ENCODE assay signal across 12 cellular contexts in the genomic region with DNA sequence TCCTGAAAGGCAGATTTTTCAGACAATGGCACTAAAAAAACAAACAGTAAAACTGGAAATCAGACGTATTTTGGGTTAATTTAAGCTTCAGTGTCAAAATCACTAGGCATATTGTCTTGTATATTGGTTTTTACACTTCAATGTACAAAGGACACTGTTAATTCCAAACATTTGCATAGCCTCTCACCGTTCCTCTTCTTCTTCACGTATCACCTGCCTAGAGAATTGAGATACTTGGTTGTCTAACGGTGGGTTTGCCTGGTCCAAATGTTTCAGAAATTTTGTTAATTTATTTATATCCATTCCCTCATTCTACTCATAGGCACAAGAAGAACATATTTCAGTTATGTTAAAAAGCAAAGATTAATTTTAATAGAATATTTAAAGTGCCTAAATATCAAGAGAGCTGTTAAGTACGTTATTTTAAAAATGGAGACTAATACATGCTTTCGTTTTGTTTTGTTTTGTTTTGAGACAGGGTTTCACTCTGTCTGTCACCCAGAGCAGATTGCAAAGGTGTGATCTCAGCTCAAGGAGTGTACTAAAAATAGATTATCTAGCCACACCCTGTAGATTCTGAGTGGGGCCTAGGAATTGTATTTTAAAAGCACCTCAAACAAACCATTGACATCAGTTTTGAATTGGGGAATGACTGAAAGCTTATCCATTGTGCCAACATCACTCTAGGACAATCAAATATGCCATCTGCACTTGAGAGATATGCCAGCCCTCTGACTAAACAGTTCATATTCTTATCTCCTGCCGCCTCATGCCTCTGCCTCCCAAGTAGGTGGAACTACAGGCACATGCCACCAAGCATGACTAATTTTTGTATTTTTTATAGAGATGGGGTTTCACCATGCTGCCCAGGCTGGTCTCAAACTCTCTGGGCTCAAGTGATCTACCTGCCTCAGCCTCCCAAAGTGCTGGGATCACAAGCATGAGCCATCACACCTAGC. TPM values are rescaled to one million over a fixed set of nuclear protein-coding genes. Genes with fewer than 3 reads are reported as not detected.
DNase-seq lines count a peak whose midpoint lies in the region; ATAC-seq and TF ChIP-seq lines count a peak whose summit lies in the region.
"Had no signal": no experiment of that assay in that cellular context is flagged by ENCODE, and none has a peak within 500 bp of the region (broad histone marks: within the 10 kb centered on the region; RNA-seq: fewer than 3 reads in every experiment).

No MANE protein-coding gene starts in this region.

- H3K4me1 ChIP-seq in naive thymus-derived CD4-positive, alpha-beta T cell (ENCODE audit: control insufficient read depth in 2 of 2, insufficient read depth in 2 of 2, low read length in 2 of 2), result no peaks in the 10 kb centered on the region
- H3K4me1 ChIP-seq in upper lobe of left lung, result no peaks in the 10 kb centered on the region
- H3K4me1 ChIP-seq: Peyer's patch had no signal

- no peak for TF ChIP-seq EP300 in upper lobe of left lung (IDR thresholded peaks at IDR 0.05)

- no peak overlapping the region for H3K4me3 ChIP-seq in naive thymus-derived CD4-positive, alpha-beta T cell (ENCODE audit: low read length)
- no peak overlapping the region for H3K4me3 ChIP-seq in upper lobe of left lung
- H3K4me3 ChIP-seq: Peyer's patch had no signal

- no peaks in the 10 kb centered on the region for H3K36me3 Mint-ChIP-seq in naive thymus-derived CD4-positive, alpha-beta T cell
- H3K36me3 Mint-ChIP-seq: mesothelial cell of epicardium had no signal

- no peak overlapping the region for H3K27ac Mint-ChIP-seq in naive thymus-derived CD4-positive, alpha-beta T cell
- H3K27ac Mint-ChIP-seq: activated T-cell treated with anti-CD3 and anti-CD28 coated beads, Interleukin-2, amount 50 U/mL, for 24 hours; mesothelial cell of epicardium had no signal

- no peaks in the 10 kb centered on the region for H3K4me1 Mint-ChIP-seq in naive thymus-derived CD4-positive, alpha-beta T cell

- 54 to 83% methylated on average over 1 to 7 of the region's 7 CpGs for WGBS in upper lobe of left lung, 2 donors

- H3K9me3 ChIP-seq in naive thymus-derived CD4-positive, alpha-beta T cell (ENCODE audit: control insufficient read depth in 2 of 3, low read length in 3 of 3), result no peaks in the 10 kb centered on the region
- H3K9me3 ChIP-seq in upper lobe of left lung, result no peaks in the 10 kb centered on the region
- H3K9me3 ChIP-seq: Peyer's patch had no signal

- DNase-seq in left cardiac atrium (no peak), Right ventricle myocardium inferior (ENCODE audit: missing footprints) (no peak), upper lobe of left lung (no peak)
- DNase-seq in naive thymus-derived CD4-positive, alpha-beta T cell, result no peak
- DNase-seq: activated T-cell treated with anti-CD3 and anti-CD28 coated beads, Interleukin-2, amount 50 U/mL, for 24 hours; NCI-H1092; Peyer's patch had no signal

- no peak for TF ChIP-seq POLR2A in upper lobe of left lung (IDR thresholded peaks at IDR 0.05)

- H3K36me3 ChIP-seq in naive thymus-derived CD4-positive, alpha-beta T cell (ENCODE audit: control insufficient read depth in 2 of 3, insufficient read depth in 3 of 3, low read length in 3 of 3), result no peaks in the 10 kb centered on the region
- H3K36me3 ChIP-seq in upper lobe of left lung, result no peaks in the 10 kb centered on the region
- H3K36me3 ChIP-seq: Peyer's patch had no signal

- no peak for TF ChIP-seq CTCF in upper lobe of left lung (IDR thresholded peaks at IDR 0.05)

- H3K27me3 ChIP-seq in naive thymus-derived CD4-positive, alpha-beta T cell (ENCODE audit: control insufficient read depth in 2 of 2, insufficient read depth in 2 of 2, low read length in 2 of 2), result no peaks in the 10 kb centered on the region
- no peaks in the 10 kb centered on the region for H3K27me3 ChIP-seq in upper lobe of left lung
- H3K27me3 ChIP-seq: Peyer's patch had no signal

- no peak overlapping the region for H3K27ac ChIP-seq in naive thymus-derived CD4-positive, alpha-beta T cell (ENCODE audit: low read depth, low read length)
- no peak overlapping the region for H3K27ac ChIP-seq in upper lobe of left lung
- H3K27ac ChIP-seq: Peyer's patch had no signal

- intact Hi-C loops in left cardiac atrium (cut with DNase I), result no loop called here
- intact Hi-C loops in Right ventricle myocardium inferior (cut with DNase I), result no loop called here
- intact Hi-C loops in naive thymus-derived CD4-positive, alpha-beta T cell (cut with micrococcal nuclease), result no loop called here

- peak; percentile 45 to 60 for ATAC-seq in left cardiac atrium
- ATAC-seq in Right ventricle myocardium inferior, result no peak
- ATAC-seq in HG02798 (IDR thresholded peaks at IDR 0.05; ENCODE audit: poor library complexity, unreplicated experiment), result peak; percentile 86
- peak; percentile 88 for ATAC-seq in HG03469 (IDR thresholded peaks at IDR 0.05; ENCODE audit: unreplicated experiment)
- peak; percentile 45 for ATAC-seq in naive thymus-derived CD4-positive, alpha-beta T cell
- no peak for ATAC-seq in activated CD4-positive, CD25-positive, alpha-beta regulatory T cell treated with anti-CD3 and anti-CD28 coated beads, Interleukin-2, amount 50 U/mL, for 24 hours
- ATAC-seq in upper lobe of left lung (ENCODE audit: low FRiP score in 2 of 2), result no peak
- ATAC-seq in GM18861 (IDR thresholded peaks at IDR 0.05; ENCODE audit: unreplicated experiment), result no peak

- no peaks in the 10 kb centered on the region for H3K27me3 Mint-ChIP-seq in naive thymus-derived CD4-positive, alpha-beta T cell
- H3K27me3 Mint-ChIP-seq: activated T-cell treated with anti-CD3 and anti-CD28 coated beads, Interleukin-2, amount 50 U/mL, for 24 hours had no signal

- CTCF ChIA-PET in naive thymus-derived CD4-positive, alpha-beta T cell (lab: Charles Lee), result no interaction called here

- POLR2A ChIA-PET in naive thymus-derived CD4-positive, alpha-beta T cell (lab: Charles Lee), result no interaction called here

- peaks cover 0 to 10% (median 2%) of the 10 kb centered on the region in 11 donors for H3K9me3 Mint-ChIP-seq in naive thymus-derived CD4-positive, alpha-beta T cell

- H3K4me3 Mint-ChIP-seq in naive thymus-derived CD4-positive, alpha-beta T cell, result no peak overlapping the region
- H3K4me3 Mint-ChIP-seq: activated T-cell treated with anti-CD3 and anti-CD28 coated beads, Interleukin-2, amount 50 U/mL, for 24 hours; mesothelial cell of epicardium had no signal

RNA-seq across cellular contexts. Expression of gene HGF, which starts 42.9 kb away (rescaled TPM):
- total RNA-seq in left cardiac atrium, result 1 to 10 TPM; 5.6 to 6.0 TPM
- total RNA-seq in Right ventricle myocardium inferior, result 3.1 TPM
- total RNA-seq in naive thymus-derived CD4-positive, alpha-beta T cell, result 1 to 10 TPM in 2 of 5 experiments, not detected in 3; 1.4 to 4.3 TPM
- polyA plus RNA-seq in naive thymus-derived CD4-positive, alpha-beta T cell, result not detected
- 10 to 100 TPM in 2 of 6 donors, 1 to 10 TPM in 4; 8.2 to 23.1 (median 8.9) TPM for total RNA-seq in upper lobe of left lung

Comparison
In these comparisons a context has a peak if more than half of its experiments do, and no peak if none do; other contexts are left out.
1. ATAC-seq: peak in left cardiac atrium (2 of 2), HG02798 (single experiment), HG03469 (single experiment) and naive thymus-derived CD4-positive, alpha-beta T cell (single experiment); none in Right ventricle myocardium inferior (single experiment), activated CD4-positive, CD25-positive, alpha-beta regulatory T cell treated with anti-CD3 and anti-CD28 coated beads, Interleukin-2, amount 50 U/mL, for 24 hours (0 of 2), upper lobe of left lung (0 of 2) and GM18861 (single experiment).